Comparison of ENCODE assay signal across 9 cellular contexts in the genomic region with DNA sequence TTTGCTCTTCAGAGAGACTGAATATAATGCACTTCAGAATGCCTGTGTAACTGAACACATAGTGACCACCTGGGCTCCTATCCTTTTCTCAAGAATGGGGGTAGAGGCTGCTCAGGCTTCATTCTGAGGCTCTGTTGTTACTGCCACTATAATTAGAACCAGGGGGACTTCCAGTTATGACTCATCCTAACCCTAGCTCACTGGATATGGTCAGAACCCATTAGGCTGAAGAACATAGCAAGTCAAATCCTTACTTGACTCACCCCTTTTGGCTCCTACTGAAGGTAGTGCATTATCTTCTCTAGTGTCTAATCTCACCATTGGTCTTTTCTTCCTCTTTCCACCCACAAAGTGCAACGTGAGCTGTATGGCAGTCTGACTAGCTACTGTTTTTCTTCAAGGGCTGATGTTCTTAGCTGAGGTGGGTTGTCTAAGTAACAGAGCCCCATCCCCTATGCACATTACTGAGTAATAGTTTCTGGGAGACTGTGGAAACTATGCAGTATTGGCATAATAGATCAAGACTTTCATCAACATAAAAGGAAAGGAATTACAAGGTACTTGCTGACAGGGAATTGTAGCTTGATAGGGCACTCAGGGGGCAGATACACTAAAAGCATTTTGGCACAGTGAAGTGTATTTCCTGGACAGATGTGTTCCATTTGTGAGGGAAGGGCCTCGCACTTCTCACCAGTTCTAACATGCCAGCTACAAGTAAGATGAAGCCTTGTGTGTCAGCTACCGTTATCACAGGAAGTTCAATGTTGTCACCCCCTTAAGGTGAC.
DNase-seq lines count a peak whose midpoint lies in the region; ATAC-seq lines count a peak whose summit lies in the region.
"Had no signal": no experiment of that assay in that cellular context is flagged by ENCODE, and none has a peak within 500 bp of the region (broad histone marks: within the 10 kb centered on the region; RNA-seq: fewer than 3 reads in every experiment).

No MANE protein-coding gene starts in this region.

- H3K27ac Mint-ChIP-seq in activated T-cell treated with anti-CD3 and anti-CD28 coated beads, Interleukin-2, amount 50 U/mL, for 72 hours: no peak overlapping the region

- H3K36me3 ChIP-seq in mucosa of rectum (ENCODE audit: control insufficient read depth in 2 of 2, insufficient read depth in 2 of 2, low read length in 2 of 2): no peaks in the 10 kb centered on the region

- no peaks in the 10 kb centered on the region for H3K9me3 ChIP-seq in mucosa of rectum (ENCODE audit: control insufficient read depth in 2 of 2, low read length in 2 of 2)

- peak; percentile 2 for DNase-seq in DMS153 (lab: John Stamatoyannopoulos, UW)
- DNase-seq in DMS153 treated with DMSO at 0.1 percent for 48 hours (lab: John Stamatoyannopoulos, UW; ENCODE audit: unreplicated experiment): no peak
- DNase-seq in HT1080 (ENCODE audit: low read depth): peak; percentile 95
- peak; percentile 11 to 49 for DNase-seq in activated T-cell treated with anti-CD3 and anti-CD28 coated beads, Interleukin-2, amount 50 U/mL, for 72 hours
- DNase-seq in NCI-H774 (lab: John Stamatoyannopoulos, UW): no peak
- DNase-seq in G401 (ENCODE audit: low spot score): no peak

- H3K4me3 Mint-ChIP-seq in activated T-cell treated with anti-CD3 and anti-CD28 coated beads, Interleukin-2, amount 50 U/mL, for 72 hours: peak overlapping the region in 1 of 2 donors; percentile 47

- H3K9ac ChIP-seq in mucosa of rectum (ENCODE audit: low read depth in 1 of 2, low read length in 2 of 2): no peak overlapping the region

- H3K4me3 ChIP-seq in mucosa of rectum (ENCODE audit: low read length in 2 of 2): no peak overlapping the region

- peaks cover 4 to 6% of the 10 kb centered on the region in 2 donors for H3K9me3 Mint-ChIP-seq in activated T-cell treated with anti-CD3 and anti-CD28 coated beads, Interleukin-2, amount 50 U/mL, for 72 hours

- H3K27ac ChIP-seq in mucosa of rectum (ENCODE audit: low read depth in 2 of 2, low read length in 2 of 2): peak overlapping the region; percentile 35 to 38
- H3K27ac ChIP-seq: 22Rv1 had no signal

- H3K27me3 Mint-ChIP-seq in activated T-cell treated with anti-CD3 and anti-CD28 coated beads, Interleukin-2, amount 50 U/mL, for 72 hours (ENCODE audit: low read depth): peaks cover 5% of the 10 kb centered on the region

- H3K36me3 Mint-ChIP-seq in activated T-cell treated with anti-CD3 and anti-CD28 coated beads, Interleukin-2, amount 50 U/mL, for 72 hours (ENCODE audit: insufficient read depth in 2 of 2): no peaks in the 10 kb centered on the region

- H3K4me1 ChIP-seq in mucosa of rectum (ENCODE audit: control insufficient read depth in 2 of 2, insufficient read depth in 2 of 2, low read length in 2 of 2): peaks cover 0 to 5% of the 10 kb centered on the region in 2 donors

- H3K27me3 ChIP-seq in mucosa of rectum (ENCODE audit: control insufficient read depth in 2 of 2, insufficient read depth in 2 of 2, low read length in 2 of 2): no peaks in the 10 kb centered on the region

- H3K4me1 Mint-ChIP-seq in activated T-cell treated with anti-CD3 and anti-CD28 coated beads, Interleukin-2, amount 50 U/mL, for 72 hours (ENCODE audit: low read depth): peaks cover 31% of the 10 kb centered on the region

- peak; percentile 93 for ATAC-seq in GM21526 (IDR thresholded peaks at IDR 0.05; ENCODE audit: low FRiP score, unreplicated experiment)
- ATAC-seq in activated T-cell treated with anti-CD3 and anti-CD28 coated beads, Interleukin-2, amount 50 U/mL, for 72 hours (replicated peaks in 1 of 2): peak; percentile 91 to 92

- in situ Hi-C loops in G401 (cut with HindIII; ENCODE audit: low sequenced_read_pairs): no loop called here

Comparison
In these comparisons a context has a peak if more than half of its experiments do, and no peak if none do; other contexts are left out.
1. DNase-seq: peak in DMS153 (single experiment), HT1080 (single experiment) and activated T-cell treated with anti-CD3 and anti-CD28 coated beads, Interleukin-2, amount 50 U/mL, for 72 hours (2 of 2); none in DMS153 treated with DMSO at 0.1 percent for 48 hours (single experiment), NCI-H774 (single experiment) and G401 (single experiment).